ENCODE assay signal across 3 cellular contexts in the genomic region with DNA sequence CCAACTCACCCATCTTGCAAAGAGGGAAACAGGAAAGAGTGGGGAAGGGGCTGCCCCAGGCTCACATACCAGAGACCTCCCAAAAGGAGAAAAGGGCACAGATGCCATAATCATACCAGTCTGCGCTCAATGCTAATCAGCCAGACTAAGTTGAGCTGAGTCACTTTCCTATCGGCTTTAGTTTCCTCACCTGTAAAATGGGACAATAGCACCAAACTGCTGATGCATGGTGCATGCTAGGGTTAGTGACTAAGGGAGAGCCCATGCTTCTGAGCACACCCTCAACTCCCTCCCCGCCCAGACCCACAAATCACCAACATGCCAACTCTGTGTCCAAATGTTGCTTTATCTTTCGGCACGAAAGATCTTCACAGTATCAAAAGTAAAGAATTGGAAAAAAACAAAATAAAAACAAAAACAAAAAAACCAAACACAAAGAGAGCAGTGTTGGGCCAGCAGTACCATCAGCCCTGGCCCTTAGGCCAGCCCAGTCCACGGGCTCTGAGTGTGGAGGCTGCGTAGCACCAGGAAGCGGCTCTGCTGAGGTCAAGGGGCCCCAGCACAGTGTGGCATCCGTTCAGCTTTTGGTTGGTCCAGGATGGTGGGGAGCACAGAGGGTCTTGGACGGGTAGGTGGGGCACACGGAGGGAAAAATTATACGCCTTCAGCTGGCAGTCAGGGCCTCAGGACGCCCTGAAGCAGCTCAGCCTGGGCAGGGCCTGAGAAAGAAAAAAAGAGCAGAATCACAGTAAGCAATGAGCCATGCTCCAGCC.
TF ChIP-seq lines count a peak whose summit lies in the region.

No MANE protein-coding gene starts in this region.

TF ChIP-seq in SK-N-SH, 30 proteins besides CTCF, POLR2A, EP300 and RAD21 (continues in another document):
- TF ChIP-seq FOXM1 (IDR thresholded peaks at IDR 0.05; ENCODE audit: low read depth) (no peak), CHD2 (IDR thresholded peaks at IDR 0.05; ENCODE audit: low read length, partially characterized antibody) (no peak), TAF1 (IDR thresholded peaks at IDR 0.05; ENCODE audit: borderline replicate concordance, low read depth, low read length) (no peak), RFX5 (IDR thresholded peaks at IDR 0.05; ENCODE audit: low read length) (no peak), RCOR1 (IDR thresholded peaks at IDR 0.05; ENCODE audit: low read length) (no peak), EZH2phosphoT487 (IDR thresholded peaks at IDR 0.05; ENCODE audit: borderline replicate concordance, low read depth) (no peak), FOSL2 (IDR thresholded peaks at IDR 0.05; ENCODE audit: borderline replicate concordance, low read depth) (no peak), NRF1 (IDR thresholded peaks at IDR 0.05; ENCODE audit: low read depth, low read length) (no peak), RXRA (IDR thresholded peaks at IDR 0.05; ENCODE audit: borderline replicate concordance, low read depth) (no peak), GABPA (IDR thresholded peaks at IDR 0.05; ENCODE audit: low read depth) (no peak), MXI1 (IDR thresholded peaks at IDR 0.05; ENCODE audit: low read depth, low read length) (no peak)
- TF ChIP-seq, protein P1, sequence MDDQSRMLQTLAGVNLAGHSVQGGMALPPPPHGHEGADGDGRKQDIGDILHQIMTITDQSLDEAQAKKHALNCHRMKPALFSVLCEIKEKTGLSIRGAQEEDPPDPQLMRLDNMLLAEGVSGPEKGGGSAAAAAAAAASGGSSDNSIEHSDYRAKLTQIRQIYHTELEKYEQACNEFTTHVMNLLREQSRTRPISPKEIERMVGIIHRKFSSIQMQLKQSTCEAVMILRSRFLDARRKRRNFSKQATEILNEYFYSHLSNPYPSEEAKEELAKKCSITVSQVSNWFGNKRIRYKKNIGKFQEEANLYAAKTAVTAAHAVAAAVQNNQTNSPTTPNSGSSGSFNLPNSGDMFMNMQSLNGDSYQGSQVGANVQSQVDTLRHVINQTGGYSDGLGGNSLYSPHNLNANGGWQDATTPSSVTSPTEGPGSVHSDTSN (IDR thresholded peaks at IDR 0.05) = no peak
- TF ChIP-seq, protein P2, sequence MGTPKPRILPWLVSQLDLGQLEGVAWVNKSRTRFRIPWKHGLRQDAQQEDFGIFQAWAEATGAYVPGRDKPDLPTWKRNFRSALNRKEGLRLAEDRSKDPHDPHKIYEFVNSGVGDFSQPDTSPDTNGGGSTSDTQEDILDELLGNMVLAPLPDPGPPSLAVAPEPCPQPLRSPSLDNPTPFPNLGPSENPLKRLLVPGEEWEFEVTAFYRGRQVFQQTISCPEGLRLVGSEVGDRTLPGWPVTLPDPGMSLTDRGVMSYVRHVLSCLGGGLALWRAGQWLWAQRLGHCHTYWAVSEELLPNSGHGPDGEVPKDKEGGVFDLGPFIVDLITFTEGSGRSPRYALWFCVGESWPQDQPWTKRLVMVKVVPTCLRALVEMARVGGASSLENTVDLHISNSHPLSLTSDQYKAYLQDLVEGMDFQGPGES (IDR thresholded peaks at IDR 0.05; ENCODE audit: low read depth, low read length) = no peak
- TF ChIP-seq, protein P3, sequence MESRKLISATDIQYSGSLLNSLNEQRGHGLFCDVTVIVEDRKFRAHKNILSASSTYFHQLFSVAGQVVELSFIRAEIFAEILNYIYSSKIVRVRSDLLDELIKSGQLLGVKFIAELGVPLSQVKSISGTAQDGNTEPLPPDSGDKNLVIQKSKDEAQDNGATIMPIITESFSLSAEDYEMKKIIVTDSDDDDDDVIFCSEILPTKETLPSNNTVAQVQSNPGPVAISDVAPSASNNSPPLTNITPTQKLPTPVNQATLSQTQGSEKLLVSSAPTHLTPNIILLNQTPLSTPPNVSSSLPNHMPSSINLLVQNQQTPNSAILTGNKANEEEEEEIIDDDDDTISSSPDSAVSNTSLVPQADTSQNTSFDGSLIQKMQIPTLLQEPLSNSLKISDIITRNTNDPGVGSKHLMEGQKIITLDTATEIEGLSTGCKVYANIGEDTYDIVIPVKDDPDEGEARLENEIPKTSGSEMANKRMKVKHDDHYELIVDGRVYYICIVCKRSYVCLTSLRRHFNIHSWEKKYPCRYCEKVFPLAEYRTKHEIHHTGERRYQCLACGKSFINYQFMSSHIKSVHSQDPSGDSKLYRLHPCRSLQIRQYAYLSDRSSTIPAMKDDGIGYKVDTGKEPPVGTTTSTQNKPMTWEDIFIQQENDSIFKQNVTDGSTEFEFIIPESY (IDR thresholded peaks at IDR 0.05; ENCODE audit: borderline replicate concordance, low read depth) = no peak

TF ChIP-seq in SK-N-SH treated with all-trans-retinoic acid at 6 μM for 48 hours, 23 proteins besides CTCF, POLR2A, EP300 and RAD21:
- no peak for TF ChIP-seq PPARA (CRISPR knock-in tag; IDR thresholded peaks at IDR 0.05; ENCODE audit: borderline replicate concordance)
- TF ChIP-seq, protein P4, sequence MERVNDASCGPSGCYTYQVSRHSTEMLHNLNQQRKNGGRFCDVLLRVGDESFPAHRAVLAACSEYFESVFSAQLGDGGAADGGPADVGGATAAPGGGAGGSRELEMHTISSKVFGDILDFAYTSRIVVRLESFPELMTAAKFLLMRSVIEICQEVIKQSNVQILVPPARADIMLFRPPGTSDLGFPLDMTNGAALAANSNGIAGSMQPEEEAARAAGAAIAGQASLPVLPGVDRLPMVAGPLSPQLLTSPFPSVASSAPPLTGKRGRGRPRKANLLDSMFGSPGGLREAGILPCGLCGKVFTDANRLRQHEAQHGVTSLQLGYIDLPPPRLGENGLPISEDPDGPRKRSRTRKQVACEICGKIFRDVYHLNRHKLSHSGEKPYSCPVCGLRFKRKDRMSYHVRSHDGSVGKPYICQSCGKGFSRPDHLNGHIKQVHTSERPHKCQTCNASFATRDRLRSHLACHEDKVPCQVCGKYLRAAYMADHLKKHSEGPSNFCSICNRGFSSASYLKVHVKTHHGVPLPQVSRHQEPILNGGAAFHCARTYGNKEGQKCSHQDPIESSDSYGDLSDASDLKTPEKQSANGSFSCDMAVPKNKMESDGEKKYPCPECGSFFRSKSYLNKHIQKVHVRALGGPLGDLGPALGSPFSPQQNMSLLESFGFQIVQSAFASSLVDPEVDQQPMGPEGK (CRISPR knock-in tag; IDR thresholded peaks at IDR 0.05; ENCODE audit: borderline replicate concordance) = no peak
- no peak for TF ChIP-seq TOX (CRISPR knock-in tag; IDR thresholded peaks at IDR 0.05; ENCODE audit: borderline replicate concordance)
- TF ChIP-seq ZC3H10 (CRISPR knock-in tag; IDR thresholded peaks at IDR 0.05) = no peak

TF ChIP-seq in GM23338, 12 proteins besides CTCF, POLR2A, EP300 and RAD21:
- TF ChIP-seq EZH2phosphoT487 (IDR thresholded peaks at IDR 0.05; ENCODE audit: unreplicated experiment) = no peak
- TF ChIP-seq POLR2AphosphoS5 (IDR thresholded peaks at IDR 0.05; ENCODE audit: low read depth) = no peak
- TF ChIP-seq ZNF331 (CRISPR knock-in tag; IDR thresholded peaks at IDR 0.05; ENCODE audit: low read depth) = no peak
- TF ChIP-seq NANOG (IDR thresholded peaks at IDR 0.05; ENCODE audit: borderline replicate concordance) = no peak
- TF ChIP-seq CREB1 (CRISPR knock-in tag; IDR thresholded peaks at IDR 0.05; ENCODE audit: low read depth) = no peak
- TF ChIP-seq ZNF114 (CRISPR knock-in tag; IDR thresholded peaks at IDR 0.05) = no peak
- TF ChIP-seq, protein P5, sequence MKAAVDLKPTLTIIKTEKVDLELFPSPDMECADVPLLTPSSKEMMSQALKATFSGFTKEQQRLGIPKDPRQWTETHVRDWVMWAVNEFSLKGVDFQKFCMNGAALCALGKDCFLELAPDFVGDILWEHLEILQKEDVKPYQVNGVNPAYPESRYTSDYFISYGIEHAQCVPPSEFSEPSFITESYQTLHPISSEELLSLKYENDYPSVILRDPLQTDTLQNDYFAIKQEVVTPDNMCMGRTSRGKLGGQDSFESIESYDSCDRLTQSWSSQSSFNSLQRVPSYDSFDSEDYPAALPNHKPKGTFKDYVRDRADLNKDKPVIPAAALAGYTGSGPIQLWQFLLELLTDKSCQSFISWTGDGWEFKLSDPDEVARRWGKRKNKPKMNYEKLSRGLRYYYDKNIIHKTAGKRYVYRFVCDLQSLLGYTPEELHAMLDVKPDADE (IDR thresholded peaks at IDR 0.05) = no peak
- no peak for TF ChIP-seq STAT1 (IDR thresholded peaks at IDR 0.05; ENCODE audit: unreplicated experiment)
- TF ChIP-seq, protein P6, sequence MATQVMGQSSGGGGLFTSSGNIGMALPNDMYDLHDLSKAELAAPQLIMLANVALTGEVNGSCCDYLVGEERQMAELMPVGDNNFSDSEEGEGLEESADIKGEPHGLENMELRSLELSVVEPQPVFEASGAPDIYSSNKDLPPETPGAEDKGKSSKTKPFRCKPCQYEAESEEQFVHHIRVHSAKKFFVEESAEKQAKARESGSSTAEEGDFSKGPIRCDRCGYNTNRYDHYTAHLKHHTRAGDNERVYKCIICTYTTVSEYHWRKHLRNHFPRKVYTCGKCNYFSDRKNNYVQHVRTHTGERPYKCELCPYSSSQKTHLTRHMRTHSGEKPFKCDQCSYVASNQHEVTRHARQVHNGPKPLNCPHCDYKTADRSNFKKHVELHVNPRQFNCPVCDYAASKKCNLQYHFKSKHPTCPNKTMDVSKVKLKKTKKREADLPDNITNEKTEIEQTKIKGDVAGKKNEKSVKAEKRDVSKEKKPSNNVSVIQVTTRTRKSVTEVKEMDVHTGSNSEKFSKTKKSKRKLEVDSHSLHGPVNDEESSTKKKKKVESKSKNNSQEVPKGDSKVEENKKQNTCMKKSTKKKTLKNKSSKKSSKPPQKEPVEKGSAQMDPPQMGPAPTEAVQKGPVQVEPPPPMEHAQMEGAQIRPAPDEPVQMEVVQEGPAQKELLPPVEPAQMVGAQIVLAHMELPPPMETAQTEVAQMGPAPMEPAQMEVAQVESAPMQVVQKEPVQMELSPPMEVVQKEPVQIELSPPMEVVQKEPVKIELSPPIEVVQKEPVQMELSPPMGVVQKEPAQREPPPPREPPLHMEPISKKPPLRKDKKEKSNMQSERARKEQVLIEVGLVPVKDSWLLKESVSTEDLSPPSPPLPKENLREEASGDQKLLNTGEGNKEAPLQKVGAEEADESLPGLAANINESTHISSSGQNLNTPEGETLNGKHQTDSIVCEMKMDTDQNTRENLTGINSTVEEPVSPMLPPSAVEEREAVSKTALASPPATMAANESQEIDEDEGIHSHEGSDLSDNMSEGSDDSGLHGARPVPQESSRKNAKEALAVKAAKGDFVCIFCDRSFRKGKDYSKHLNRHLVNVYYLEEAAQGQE (IDR thresholded peaks at IDR 0.05; ENCODE audit: unreplicated experiment) = no peak
- TF ChIP-seq, protein P7, sequence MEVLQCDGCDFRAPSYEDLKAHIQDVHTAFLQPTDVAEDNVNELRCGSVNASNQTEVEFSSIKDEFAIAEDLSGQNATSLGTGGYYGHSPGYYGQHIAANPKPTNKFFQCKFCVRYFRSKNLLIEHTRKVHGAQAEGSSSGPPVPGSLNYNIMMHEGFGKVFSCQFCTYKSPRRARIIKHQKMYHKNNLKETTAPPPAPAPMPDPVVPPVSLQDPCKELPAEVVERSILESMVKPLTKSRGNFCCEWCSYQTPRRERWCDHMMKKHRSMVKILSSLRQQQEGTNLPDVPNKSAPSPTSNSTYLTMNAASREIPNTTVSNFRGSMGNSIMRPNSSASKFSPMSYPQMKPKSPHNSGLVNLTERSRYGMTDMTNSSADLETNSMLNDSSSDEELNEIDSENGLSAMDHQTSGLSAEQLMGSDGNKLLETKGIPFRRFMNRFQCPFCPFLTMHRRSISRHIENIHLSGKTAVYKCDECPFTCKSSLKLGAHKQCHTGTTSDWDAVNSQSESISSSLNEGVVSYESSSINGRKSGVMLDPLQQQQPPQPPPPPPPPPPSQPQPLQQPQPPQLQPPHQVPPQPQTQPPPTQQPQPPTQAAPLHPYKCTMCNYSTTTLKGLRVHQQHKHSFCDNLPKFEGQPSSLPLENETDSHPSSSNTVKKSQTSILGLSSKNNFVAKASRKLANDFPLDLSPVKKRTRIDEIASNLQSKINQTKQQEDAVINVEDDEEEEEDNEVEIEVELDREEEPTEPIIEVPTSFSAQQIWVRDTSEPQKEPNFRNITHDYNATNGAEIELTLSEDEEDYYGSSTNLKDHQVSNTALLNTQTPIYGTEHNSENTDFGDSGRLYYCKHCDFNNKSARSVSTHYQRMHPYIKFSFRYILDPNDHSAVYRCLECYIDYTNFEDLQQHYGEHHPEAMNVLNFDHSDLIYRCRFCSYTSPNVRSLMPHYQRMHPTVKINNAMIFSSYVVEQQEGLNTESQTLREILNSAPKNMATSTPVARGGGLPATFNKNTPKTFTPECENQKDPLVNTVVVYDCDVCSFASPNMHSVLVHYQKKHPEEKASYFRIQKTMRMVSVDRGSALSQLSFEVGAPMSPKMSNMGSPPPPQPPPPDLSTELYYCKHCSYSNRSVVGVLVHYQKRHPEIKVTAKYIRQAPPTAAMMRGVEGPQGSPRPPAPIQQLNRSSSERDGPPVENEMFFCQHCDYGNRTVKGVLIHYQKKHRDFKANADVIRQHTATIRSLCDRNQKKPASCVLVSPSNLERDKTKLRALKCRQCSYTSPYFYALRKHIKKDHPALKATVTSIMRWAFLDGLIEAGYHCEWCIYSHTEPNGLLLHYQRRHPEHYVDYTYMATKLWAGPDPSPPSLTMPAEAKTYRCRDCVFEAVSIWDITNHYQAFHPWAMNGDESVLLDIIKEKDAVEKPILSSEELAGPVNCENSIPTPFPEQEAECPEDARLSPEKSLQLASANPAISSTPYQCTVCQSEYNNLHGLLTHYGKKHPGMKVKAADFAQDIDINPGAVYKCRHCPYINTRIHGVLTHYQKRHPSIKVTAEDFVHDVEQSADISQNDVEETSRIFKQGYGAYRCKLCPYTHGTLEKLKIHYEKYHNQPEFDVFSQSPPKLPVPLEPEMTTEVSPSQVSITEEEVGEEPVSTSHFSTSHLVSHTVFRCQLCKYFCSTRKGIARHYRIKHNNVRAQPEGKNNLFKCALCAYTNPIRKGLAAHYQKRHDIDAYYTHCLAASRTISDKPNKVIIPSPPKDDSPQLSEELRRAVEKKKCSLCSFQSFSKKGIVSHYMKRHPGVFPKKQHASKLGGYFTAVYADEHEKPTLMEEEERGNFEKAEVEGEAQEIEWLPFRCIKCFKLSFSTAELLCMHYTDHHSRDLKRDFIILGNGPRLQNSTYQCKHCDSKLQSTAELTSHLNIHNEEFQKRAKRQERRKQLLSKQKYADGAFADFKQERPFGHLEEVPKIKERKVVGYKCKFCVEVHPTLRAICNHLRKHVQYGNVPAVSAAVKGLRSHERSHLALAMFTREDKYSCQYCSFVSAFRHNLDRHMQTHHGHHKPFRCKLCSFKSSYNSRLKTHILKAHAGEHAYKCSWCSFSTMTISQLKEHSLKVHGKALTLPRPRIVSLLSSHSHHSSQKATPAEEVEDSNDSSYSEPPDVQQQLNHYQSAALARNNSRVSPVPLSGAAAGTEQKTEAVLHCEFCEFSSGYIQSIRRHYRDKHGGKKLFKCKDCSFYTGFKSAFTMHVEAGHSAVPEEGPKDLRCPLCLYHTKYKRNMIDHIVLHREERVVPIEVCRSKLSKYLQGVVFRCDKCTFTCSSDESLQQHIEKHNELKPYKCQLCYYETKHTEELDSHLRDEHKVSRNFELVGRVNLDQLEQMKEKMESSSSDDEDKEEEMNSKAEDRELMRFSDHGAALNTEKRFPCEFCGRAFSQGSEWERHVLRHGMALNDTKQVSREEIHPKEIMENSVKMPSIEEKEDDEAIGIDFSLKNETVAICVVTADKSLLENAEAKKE (CRISPR knock-in tag; IDR thresholded peaks at IDR 0.05) = no peak
- TF ChIP-seq JUNB (IDR thresholded peaks at IDR 0.05; ENCODE audit: unreplicated experiment) = no peak
- no peak for TF ChIP-seq EZH2 (IDR thresholded peaks at IDR 0.05; ENCODE audit: low read depth, unreplicated experiment)
